8 cellular contexts compared by ENCODE assay signal in genomic region chr11:6682591-6682935, GRCh38. TPM values are rescaled to one million over a fixed set of nuclear protein-coding genes. Genes with fewer than 3 reads are reported as not detected.
DNase-seq lines count a peak whose midpoint lies in the region; TF ChIP-seq lines count a peak whose summit lies in the region.

No MANE protein-coding gene starts in this region.

- H3K36me3 ChIP-seq in KOPT-K1 (ENCODE audit: insufficient read depth, low read length): peaks cover 32% of the 10 kb centered on the region
- no peaks in the 10 kb centered on the region for H3K36me3 ChIP-seq in colonic mucosa
- peaks cover 12 to 14% of the 10 kb centered on the region in 2 donors for H3K36me3 ChIP-seq in muscle layer of duodenum (ENCODE audit: control insufficient read depth in 1 of 2, insufficient read depth in 2 of 2, low read length in 2 of 2)

- intact Hi-C loops in colonic mucosa (cut with DNase I): loop anchor here (5.0 to 10.0 kb wide), 4 partner anchors 35 to 298 kb away; partner anchors contain the start of genes ILK and RRP8

- H3K9me3 ChIP-seq in KOPT-K1 (ENCODE audit: insufficient read depth, low read length, poor library complexity, severe bottlenecking): no peaks in the 10 kb centered on the region
- H3K9me3 ChIP-seq in colonic mucosa: no peaks in the 10 kb centered on the region
- H3K9me3 ChIP-seq in muscle layer of duodenum (ENCODE audit: control insufficient read depth in 1 of 2, low read length in 2 of 2): no peaks in the 10 kb centered on the region

- DNase-seq in NCI-H1092 treated with DMSO at 0.1 percent for 48 hours (lab: John Stamatoyannopoulos, UW) (peak; percentile 30), NCI-H1092 (lab: John Stamatoyannopoulos, UW) (no peak), colonic mucosa (no peak), CD1c-positive myeloid dendritic cell (ENCODE audit: extremely low spot score) (no peak), GM13976 (ENCODE audit: low spot score) (no peak), GM19238 (ENCODE audit: insufficient read length, low spot score) (no peak)

- TF ChIP-seq CTCF in colonic mucosa (IDR thresholded peaks at IDR 0.05) (no peak), GM13976 (IDR thresholded peaks at IDR 0.05; ENCODE audit: borderline replicate concordance, control extremely low read depth, extremely low read depth, insufficient read depth, missing control alignments) (no peak)

- H3K27me3 ChIP-seq in colonic mucosa (no peaks in the 10 kb centered on the region), muscle layer of duodenum (ENCODE audit: low read depth, low read length) (no peaks in the 10 kb centered on the region)

- H3K4me3 ChIP-seq in colonic mucosa: peak overlapping the region; percentile 98
- H3K4me3 ChIP-seq in muscle layer of duodenum (ENCODE audit: low read depth in 1 of 2, low read length in 2 of 2): peak overlapping the region; percentile 84 to 96

- H3K9ac ChIP-seq in colonic mucosa (ENCODE audit: low read depth in 2 of 2, low read length in 2 of 2): peak overlapping the region; percentile 75 to 95

- peak overlapping the region; percentile 90 for H3K27ac ChIP-seq in KOPT-K1 (ENCODE audit: low read depth, low read length, poor library complexity, severe bottlenecking)
- peak overlapping the region; percentile 92 for H3K27ac ChIP-seq in colonic mucosa
- peak overlapping the region; percentile 88 for H3K27ac ChIP-seq in muscle layer of duodenum (ENCODE audit: low read length)

- in situ Hi-C loops in GM13976 (cut with MboI; ENCODE audit: low sequenced_read_pairs, unreplicated experiment): loop anchor here (10.0 kb wide), 1 partner anchor 148 kb away; no protein-coding TSS in a partner anchor

- H3K4me1 ChIP-seq in colonic mucosa (no peaks in the 10 kb centered on the region), muscle layer of duodenum (ENCODE audit: control insufficient read depth in 1 of 2, insufficient read depth in 2 of 2, low read length in 2 of 2) (peaks cover 6 to 26% of the 10 kb centered on the region in 2 donors)

RNA-seq across cellular contexts. Expression of gene MRPL17, which starts 0.6 kb away (rescaled TPM):
- 10 to 100 TPM; 34.6 to 75.1 TPM for total RNA-seq in colonic mucosa

RNA-seq across cellular contexts. Expression of gene DCHS1, which starts 27.0 kb away (rescaled TPM):
- total RNA-seq in colonic mucosa: 1 to 10 TPM; 4.7 to 8.3 TPM
